1 cellular context compared by ENCODE assay signal in the genomic region with DNA sequence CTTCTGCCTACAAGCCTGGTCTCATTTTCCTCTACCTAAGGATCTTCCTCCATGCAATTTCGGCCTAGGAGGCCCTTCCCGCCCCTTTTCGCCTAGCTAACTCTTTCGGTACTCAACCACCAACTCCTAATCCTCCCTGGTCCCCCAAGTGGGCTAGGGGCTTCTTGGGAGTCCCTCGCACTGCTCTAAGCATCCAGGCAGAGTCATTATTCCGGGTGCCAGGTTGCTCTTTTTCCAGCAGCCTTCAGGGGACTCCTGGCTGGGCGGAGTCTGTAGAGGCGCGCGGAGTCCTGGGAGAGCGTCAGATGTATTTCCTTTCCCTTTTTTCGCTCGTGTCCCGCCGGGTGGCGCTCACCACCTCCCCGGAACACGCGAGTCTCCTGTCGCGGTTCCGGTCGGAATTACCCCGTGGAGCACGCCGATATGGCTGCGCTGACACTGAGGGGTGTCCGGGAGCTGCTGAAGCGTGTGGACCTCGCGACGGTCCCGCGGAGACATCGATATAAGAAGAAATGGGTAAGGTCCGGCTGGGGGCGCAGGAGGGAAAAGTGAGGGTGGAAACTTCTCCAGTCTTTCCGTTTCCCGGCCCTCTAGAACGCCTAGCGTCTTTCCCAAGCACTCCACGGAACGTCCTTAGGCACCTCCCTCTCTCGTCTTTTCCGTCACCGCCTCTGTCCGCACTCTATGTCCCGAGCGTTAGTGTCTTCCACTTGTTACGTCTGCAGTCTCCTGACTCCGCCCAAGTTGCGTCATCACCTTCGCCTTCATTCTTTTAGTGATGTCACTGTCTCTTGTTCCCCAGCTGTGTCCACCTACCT.
TF ChIP-seq lines count a peak whose summit lies in the region.

A gene (plus strand): TSS at position 404 of the 818 bp plus-strand sequence. CDS start 20 bp downstream, at position 424.

TF ChIP-seq in SK-N-SH, 30 proteins besides CTCF, POLR2A, EP300 and RAD21 (continued from another document):
- TF ChIP-seq, protein P1, sequence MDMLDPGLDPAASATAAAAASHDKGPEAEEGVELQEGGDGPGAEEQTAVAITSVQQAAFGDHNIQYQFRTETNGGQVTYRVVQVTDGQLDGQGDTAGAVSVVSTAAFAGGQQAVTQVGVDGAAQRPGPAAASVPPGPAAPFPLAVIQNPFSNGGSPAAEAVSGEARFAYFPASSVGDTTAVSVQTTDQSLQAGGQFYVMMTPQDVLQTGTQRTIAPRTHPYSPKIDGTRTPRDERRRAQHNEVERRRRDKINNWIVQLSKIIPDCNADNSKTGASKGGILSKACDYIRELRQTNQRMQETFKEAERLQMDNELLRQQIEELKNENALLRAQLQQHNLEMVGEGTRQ (IDR thresholded peaks at IDR 0.05; ENCODE audit: borderline replicate concordance, low read depth, low read length): no peak
- TF ChIP-seq, protein P2, sequence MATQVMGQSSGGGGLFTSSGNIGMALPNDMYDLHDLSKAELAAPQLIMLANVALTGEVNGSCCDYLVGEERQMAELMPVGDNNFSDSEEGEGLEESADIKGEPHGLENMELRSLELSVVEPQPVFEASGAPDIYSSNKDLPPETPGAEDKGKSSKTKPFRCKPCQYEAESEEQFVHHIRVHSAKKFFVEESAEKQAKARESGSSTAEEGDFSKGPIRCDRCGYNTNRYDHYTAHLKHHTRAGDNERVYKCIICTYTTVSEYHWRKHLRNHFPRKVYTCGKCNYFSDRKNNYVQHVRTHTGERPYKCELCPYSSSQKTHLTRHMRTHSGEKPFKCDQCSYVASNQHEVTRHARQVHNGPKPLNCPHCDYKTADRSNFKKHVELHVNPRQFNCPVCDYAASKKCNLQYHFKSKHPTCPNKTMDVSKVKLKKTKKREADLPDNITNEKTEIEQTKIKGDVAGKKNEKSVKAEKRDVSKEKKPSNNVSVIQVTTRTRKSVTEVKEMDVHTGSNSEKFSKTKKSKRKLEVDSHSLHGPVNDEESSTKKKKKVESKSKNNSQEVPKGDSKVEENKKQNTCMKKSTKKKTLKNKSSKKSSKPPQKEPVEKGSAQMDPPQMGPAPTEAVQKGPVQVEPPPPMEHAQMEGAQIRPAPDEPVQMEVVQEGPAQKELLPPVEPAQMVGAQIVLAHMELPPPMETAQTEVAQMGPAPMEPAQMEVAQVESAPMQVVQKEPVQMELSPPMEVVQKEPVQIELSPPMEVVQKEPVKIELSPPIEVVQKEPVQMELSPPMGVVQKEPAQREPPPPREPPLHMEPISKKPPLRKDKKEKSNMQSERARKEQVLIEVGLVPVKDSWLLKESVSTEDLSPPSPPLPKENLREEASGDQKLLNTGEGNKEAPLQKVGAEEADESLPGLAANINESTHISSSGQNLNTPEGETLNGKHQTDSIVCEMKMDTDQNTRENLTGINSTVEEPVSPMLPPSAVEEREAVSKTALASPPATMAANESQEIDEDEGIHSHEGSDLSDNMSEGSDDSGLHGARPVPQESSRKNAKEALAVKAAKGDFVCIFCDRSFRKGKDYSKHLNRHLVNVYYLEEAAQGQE (IDR thresholded peaks at IDR 0.05; ENCODE audit: low read depth, low read length): peak; percentile 76
- TF ChIP-seq YY1 (IDR thresholded peaks at IDR 0.05; ENCODE audit: low read depth) (peak; percentile 92), RXRA (IDR thresholded peaks at IDR 0.05; ENCODE audit: borderline replicate concordance, low read depth) (no peak), FOXJ3 (CRISPR knock-in tag; IDR thresholded peaks at IDR 0.05) (no peak), RFX5 (IDR thresholded peaks at IDR 0.05; ENCODE audit: low read length) (no peak), FOXM1 (IDR thresholded peaks at IDR 0.05; ENCODE audit: low read depth) (0 out of 2 replicates have a peak, but pooled peaks have one; percentile 24), POLR2AphosphoS5 (IDR thresholded peaks at IDR 0.05; ENCODE audit: low read depth, low read length) (peak; percentile 83; the same call in 1 of the 2 replicates), MEF2A (IDR thresholded peaks at IDR 0.05; ENCODE audit: borderline replicate concordance, low read depth) (no peak), RCOR1 (IDR thresholded peaks at IDR 0.05; ENCODE audit: low read length) (no peak), GABPA (IDR thresholded peaks at IDR 0.05; ENCODE audit: low read depth) (peak; percentile 80), SMC3 (IDR thresholded peaks at IDR 0.05; ENCODE audit: low read depth, low read length) (no peak), FOSL2 (IDR thresholded peaks at IDR 0.05; ENCODE audit: borderline replicate concordance, low read depth) (peak; percentile 14; the same call in 1 of the 2 replicates), EZH2phosphoT487 (IDR thresholded peaks at IDR 0.05; ENCODE audit: borderline replicate concordance, low read depth) (no peak)
- TF ChIP-seq, protein P3, sequence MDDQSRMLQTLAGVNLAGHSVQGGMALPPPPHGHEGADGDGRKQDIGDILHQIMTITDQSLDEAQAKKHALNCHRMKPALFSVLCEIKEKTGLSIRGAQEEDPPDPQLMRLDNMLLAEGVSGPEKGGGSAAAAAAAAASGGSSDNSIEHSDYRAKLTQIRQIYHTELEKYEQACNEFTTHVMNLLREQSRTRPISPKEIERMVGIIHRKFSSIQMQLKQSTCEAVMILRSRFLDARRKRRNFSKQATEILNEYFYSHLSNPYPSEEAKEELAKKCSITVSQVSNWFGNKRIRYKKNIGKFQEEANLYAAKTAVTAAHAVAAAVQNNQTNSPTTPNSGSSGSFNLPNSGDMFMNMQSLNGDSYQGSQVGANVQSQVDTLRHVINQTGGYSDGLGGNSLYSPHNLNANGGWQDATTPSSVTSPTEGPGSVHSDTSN (IDR thresholded peaks at IDR 0.05): peak; percentile 30; the same call in 1 of the 2 replicates
- TF ChIP-seq, protein P4, sequence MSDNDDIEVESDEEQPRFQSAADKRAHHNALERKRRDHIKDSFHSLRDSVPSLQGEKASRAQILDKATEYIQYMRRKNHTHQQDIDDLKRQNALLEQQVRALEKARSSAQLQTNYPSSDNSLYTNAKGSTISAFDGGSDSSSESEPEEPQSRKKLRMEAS (IDR thresholded peaks at IDR 0.05; ENCODE audit: low read depth): peak; percentile 96
